In the genomic region with DNA sequence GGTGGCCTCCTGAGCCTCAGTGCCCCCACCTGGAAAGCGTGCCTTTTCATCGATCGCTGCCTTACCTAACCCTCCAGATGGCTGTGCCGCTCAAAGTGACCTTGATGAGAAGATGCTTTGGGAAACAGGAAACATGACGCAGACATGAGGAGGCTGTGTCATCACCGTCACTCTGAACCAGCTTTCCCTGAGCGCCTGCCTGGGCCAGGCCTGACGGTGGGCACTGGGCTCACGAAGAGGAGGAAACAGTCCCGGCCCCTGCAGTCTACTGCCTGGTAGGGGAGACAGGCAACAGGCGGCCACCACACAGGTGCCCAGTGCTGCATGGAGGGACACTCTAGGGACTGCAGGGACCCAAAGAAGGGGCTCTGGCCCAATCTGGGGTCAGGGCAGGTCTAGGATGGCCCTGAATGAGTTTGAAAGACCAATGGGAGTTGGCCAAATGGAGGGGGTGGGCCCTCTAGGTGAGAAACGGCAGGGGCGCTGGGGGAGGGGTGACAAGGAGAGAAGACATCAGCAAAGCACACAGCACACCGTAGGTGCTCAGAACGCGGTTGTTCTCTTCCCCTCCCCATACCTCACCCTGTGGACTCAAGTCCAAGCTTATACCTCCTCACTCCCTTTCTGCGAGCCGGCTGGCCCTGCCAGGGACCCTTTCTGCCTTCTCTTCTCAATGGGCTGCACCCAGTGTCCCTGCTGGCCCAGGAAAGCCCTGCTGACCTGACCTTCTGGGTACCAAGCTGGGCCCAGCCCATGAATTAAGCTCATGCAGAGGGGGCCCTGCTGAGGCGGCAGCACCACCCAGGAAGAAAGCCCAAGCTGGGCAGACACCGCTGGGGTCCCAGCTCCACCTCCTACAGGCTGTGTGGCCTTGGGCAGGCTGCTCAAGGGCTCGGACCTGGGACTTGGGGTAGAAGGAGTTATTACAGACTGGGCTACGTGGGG, we compare ENCODE assay signal across 25 cellular contexts. TPM values are rescaled to one million over a fixed set of nuclear protein-coding genes. Genes with fewer than 3 reads are reported as not detected.
DNase-seq lines count a peak whose midpoint lies in the region; ATAC-seq, FAIRE-seq and TF ChIP-seq lines count a peak whose summit lies in the region.
"Had no signal": no experiment of that assay in that cellular context is flagged by ENCODE, and none has a peak within 500 bp of the region (broad histone marks: within the 10 kb centered on the region; RNA-seq: fewer than 3 reads in every experiment).

No MANE protein-coding gene starts in this region.

- intact Hi-C loops in transverse colon (cut with DNase I; ENCODE audit: low total_unique reads), result no loop called here

- H3K9me3 ChIP-seq in astrocyte (ENCODE audit: insufficient read depth, low read depth, low read length), result no peaks in the 10 kb centered on the region
- H3K9me3 ChIP-seq in transverse colon, result no peaks in the 10 kb centered on the region
- H3K9me3 ChIP-seq: ascending aorta, testis, vagina had no signal

- peak overlapping the region; percentile 30 for H3K4me2 ChIP-seq in astrocyte (ENCODE audit: low read length)

- no peaks in the 10 kb centered on the region for H3K27me3 ChIP-seq in astrocyte (ENCODE audit: insufficient read depth, low read length)
- no peaks in the 10 kb centered on the region for H3K27me3 ChIP-seq in transverse colon
- H3K27me3 ChIP-seq: ascending aorta, testis, vagina had no signal

- 76 to 87% methylated on average over 5 to 22 of the region's 22 CpGs for WGBS in transverse colon (ENCODE audit: low coverage in 1 of 2), 2 donors

- H4K20me1 ChIP-seq in astrocyte (ENCODE audit: insufficient read depth, low read length), result peaks cover 97% of the 10 kb centered on the region

- DNase-seq in EH (ENCODE audit: low read depth) (peak; percentile 82), HFF-Myc (ENCODE audit: extremely low read depth, low read depth) (peak; percentile 36), astrocyte (ENCODE audit: low read depth) (no peak), iris pigment epithelial cell (ENCODE audit: low read depth) (peak; percentile 62), transverse colon (no peak)
- DNase-seq in activated CD4-positive, alpha-beta T cell treated with anti-CD3 and anti-CD28 coated beads, Interleukin-2, amount 50 U/mL, for 48 hours, result no peak
- DNase-seq: activated CD4-positive, alpha-beta T cell treated with anti-CD3 and anti-CD28 coated beads for 4 hours; activated naive CD4-positive, alpha-beta T cell treated with anti-CD3 and anti-CD28 coated beads, Interleukin-2, amount 10 ng/mL, durations not matched to agents 7 days and 5 days; erythroblast; mammary epithelial cell; MM.1S; NCI-H187; PC-3; SIG-M5; stimulated activated CD4-positive, alpha-beta T cell treated with anti-CD3 and anti-CD28 coated beads, Interleukin-2, amount 100 ng/mL, for 24 hours; stimulated activated naive CD4-positive, alpha-beta T cell; testis had no signal

- H3K4me3 Mint-ChIP-seq in astrocyte (ENCODE audit: unreplicated experiment), result no peak overlapping the region
- no peak overlapping the region for H3K4me3 Mint-ChIP-seq in stimulated activated memory B cell treated with anti-CD40 and anti-IgM and Interleukin-4, amounts not matched to agents 10 μg/mL and 1 μg/mL and 100 μg/mL, for 72 hours
- H3K4me3 Mint-ChIP-seq: activated naive CD4-positive, alpha-beta T cell treated with anti-CD3 and anti-CD28 coated beads, Interleukin-2, amount 10 ng/mL, durations not matched to agents 7 days and 5 days; IgD-negative memory B cell had no signal

- no peak for TF ChIP-seq EP300 in transverse colon (IDR thresholded peaks at IDR 0.05; ENCODE audit: low read depth)

- peaks cover 68% of the 10 kb centered on the region for H3K27me3 Mint-ChIP-seq in astrocyte (ENCODE audit: low read depth, unreplicated experiment)
- peaks cover 31% of the 10 kb centered on the region for H3K27me3 Mint-ChIP-seq in stimulated activated memory B cell treated with anti-CD40 and anti-IgM and Interleukin-4, amounts not matched to agents 10 μg/mL and 1 μg/mL and 100 μg/mL, for 72 hours

- H2AFZ ChIP-seq in astrocyte (ENCODE audit: low read depth, low read length), result no peak overlapping the region

- H3K4me1 ChIP-seq in astrocyte (ENCODE audit: insufficient read depth, low read length), result peaks cover 13% of the 10 kb centered on the region
- peaks cover 0 to 13% (median 3%) of the 10 kb centered on the region in 4 donors for H3K4me1 ChIP-seq in transverse colon
- H3K4me1 ChIP-seq: ascending aorta had no signal

- no peaks in the 10 kb centered on the region for H3K36me3 Mint-ChIP-seq in astrocyte (ENCODE audit: low read depth, unreplicated experiment)
- no peaks in the 10 kb centered on the region for H3K36me3 Mint-ChIP-seq in stimulated activated memory B cell treated with anti-CD40 and anti-IgM and Interleukin-4, amounts not matched to agents 10 μg/mL and 1 μg/mL and 100 μg/mL, for 72 hours
- H3K36me3 Mint-ChIP-seq: activated naive CD4-positive, alpha-beta T cell treated with anti-CD3 and anti-CD28 coated beads, Interleukin-2, amount 10 ng/mL, durations not matched to agents 7 days and 5 days had no signal

- TF ChIP-seq POLR2A in transverse colon (IDR thresholded peaks at IDR 0.05), result no peak

- H3K36me3 ChIP-seq in astrocyte (ENCODE audit: insufficient read depth, low read length) (no peaks in the 10 kb centered on the region), transverse colon (no peaks in the 10 kb centered on the region)
- H3K36me3 ChIP-seq: ascending aorta, vagina had no signal

- no peak for FAIRE-seq in astrocyte (lab: Jason Lieb, UNC)
- FAIRE-seq: GM12878 had no signal

- no peak overlapping the region for H3K9ac ChIP-seq in astrocyte (ENCODE audit: low read length)

- no peak for ATAC-seq in stimulated activated memory B cell treated with anti-CD40 and anti-IgM and Interleukin-4, amounts not matched to agents 10 μg/mL and 1 μg/mL and 100 μg/mL, for 72 hours
- ATAC-seq in HG02571 (IDR thresholded peaks at IDR 0.05; ENCODE audit: unreplicated experiment), result no peak
- ATAC-seq: GM12878, PC-3 had no signal

- in situ Hi-C loops in transverse colon (cut with MboI; ENCODE audit: low pct_ligation_motif_present in 1 of 4, low pct_unique_long_range_greater_than_20kb in 1 of 4, low sequenced_read_pairs in 3 of 4), result no loop called here

- peaks cover 6% of the 10 kb centered on the region for H3K9me3 Mint-ChIP-seq in astrocyte (ENCODE audit: unreplicated experiment)
- no peaks in the 10 kb centered on the region for H3K9me3 Mint-ChIP-seq in stimulated activated memory B cell treated with anti-CD40 and anti-IgM and Interleukin-4, amounts not matched to agents 10 μg/mL and 1 μg/mL and 100 μg/mL, for 72 hours
- H3K9me3 Mint-ChIP-seq: activated naive CD4-positive, alpha-beta T cell treated with anti-CD3 and anti-CD28 coated beads, Interleukin-2, amount 10 ng/mL, durations not matched to agents 7 days and 5 days had no signal

- H3K4me3 ChIP-seq in HFF-Myc (replicated peaks; ENCODE audit: low read depth, low read length) (no peak overlapping the region), astrocyte (ENCODE audit: insufficient read depth, low read depth, low read length) (no peak overlapping the region), transverse colon (no peak overlapping the region)
- H3K4me3 ChIP-seq: ascending aorta, GM12878, testis, vagina had no signal

- no peak for TF ChIP-seq CTCF in HFF-Myc (IDR thresholded peaks at IDR 0.05; ENCODE audit: low read depth, low read length, missing control alignments)
- TF ChIP-seq CTCF in astrocyte (IDR thresholded peaks at IDR 0.05; ENCODE audit: insufficient read depth, low read depth, low read length), result no peak
- no peak for TF ChIP-seq CTCF in transverse colon (IDR thresholded peaks at IDR 0.05)

- peaks cover 98% of the 10 kb centered on the region for H3K79me2 ChIP-seq in astrocyte (ENCODE audit: insufficient read depth, low read length)

- H3K4me1 Mint-ChIP-seq in astrocyte (ENCODE audit: low read depth, unreplicated experiment), result no peaks in the 10 kb centered on the region
- no peaks in the 10 kb centered on the region for H3K4me1 Mint-ChIP-seq in stimulated activated memory B cell treated with anti-CD40 and anti-IgM and Interleukin-4, amounts not matched to agents 10 μg/mL and 1 μg/mL and 100 μg/mL, for 72 hours

- H3K27ac ChIP-seq in astrocyte (ENCODE audit: low read depth, low read length) (peak overlapping the region; percentile 47), transverse colon (no peak overlapping the region)
- H3K27ac ChIP-seq: ascending aorta, C4-2B, testis, vagina had no signal

- no peak overlapping the region for H3K27ac Mint-ChIP-seq in astrocyte (ENCODE audit: unreplicated experiment)
- no peak overlapping the region for H3K27ac Mint-ChIP-seq in stimulated activated memory B cell treated with anti-CD40 and anti-IgM and Interleukin-4, amounts not matched to agents 10 μg/mL and 1 μg/mL and 100 μg/mL, for 72 hours
- H3K27ac Mint-ChIP-seq: activated naive CD4-positive, alpha-beta T cell treated with anti-CD3 and anti-CD28 coated beads, Interleukin-2, amount 10 ng/mL, durations not matched to agents 7 days and 5 days; IgD-negative memory B cell had no signal

RNA-seq across cellular contexts. Expression of gene GLIS1, which starts 44.9 kb away (rescaled TPM):
- total RNA-seq in astrocyte (0.07 TPM in 1 of 2 replicates, not detected in the other), transverse colon (under 1 TPM in 3 of 4 donors, not detected in 1; 0.16 to 0.75 (median 0.27) TPM)
- total RNA-seq: ascending aorta, GM12878, mammary epithelial cell, skeletal muscle tissue had no signal

Comparison
In these comparisons a context has a peak if more than half of its experiments do, and no peak if none do; other contexts are left out.
1. DNase-seq: peak in EH (single experiment), HFF-Myc (single experiment) and iris pigment epithelial cell (single experiment); none in astrocyte (single experiment), transverse colon (single experiment) and activated CD4-positive, alpha-beta T cell treated with anti-CD3 and anti-CD28 coated beads, Interleukin-2, amount 50 U/mL, for 48 hours (0 of 2).